In the genomic region with DNA sequence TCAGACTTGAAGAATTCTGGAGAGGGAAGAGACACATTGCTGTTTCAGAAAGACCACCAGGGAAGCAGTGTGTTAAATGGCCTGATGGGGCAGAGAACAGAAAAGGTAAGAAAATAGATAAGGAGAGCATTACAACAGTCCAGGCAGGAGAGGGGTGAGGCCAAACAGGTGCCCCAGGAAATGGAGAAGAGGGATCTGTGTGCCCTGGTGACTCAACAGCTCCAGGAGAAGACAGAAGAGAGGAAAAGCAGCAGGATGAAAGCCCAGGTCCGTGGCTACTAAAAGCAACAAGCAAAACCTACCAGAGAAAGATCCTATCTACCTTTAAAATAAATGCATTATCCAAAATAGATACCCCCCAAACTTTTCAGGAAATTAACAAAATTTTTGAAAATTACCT, we compare ENCODE assay signal across 16 cellular contexts. TPM values are rescaled to one million over a fixed set of nuclear protein-coding genes. Genes with fewer than 3 reads are reported as not detected.
A peak's percentile ranks its signal among the peaks of the same experiment; 100 is the strongest.
DNase-seq lines count a peak whose midpoint lies in the region; ATAC-seq and TF ChIP-seq lines count a peak whose summit lies in the region.
"Had no signal": no experiment of that assay in that cellular context is flagged by ENCODE, and none has a peak within 500 bp of the region (broad histone marks: within the 10 kb centered on the region; RNA-seq: fewer than 3 reads in every experiment).

No MANE protein-coding gene starts in this region.

- H3K27me3 ChIP-seq in DOHH2 (ENCODE audit: control insufficient read depth, low read length) (no peaks in the 10 kb centered on the region), testis (no peaks in the 10 kb centered on the region)
- H3K27me3 ChIP-seq: adrenal gland, right atrium auricular region had no signal

- 60 to 68% methylated on average over 1 of the region's 1 CpG for WGBS in testis, 2 donors

- no peak for TF ChIP-seq CTCF in DOHH2 (IDR thresholded peaks at IDR 0.05; ENCODE audit: low read depth, low read length, poor library complexity, severe bottlenecking)
- TF ChIP-seq CTCF in testis (IDR thresholded peaks at IDR 0.05): no peak

- H3K36me3 ChIP-seq in DOHH2 (ENCODE audit: control insufficient read depth, low read length) (no peaks in the 10 kb centered on the region; the same call in 1 of the 2 replicates), testis (ENCODE audit: low read depth, missing control alignments) (no peaks in the 10 kb centered on the region)
- H3K36me3 ChIP-seq: adrenal gland, right atrium auricular region had no signal

- H3K27ac ChIP-seq in DOHH2 (ENCODE audit: low read depth, low read length) (no peak overlapping the region), testis (peak overlapping the region; percentile 54 to 64)
- H3K27ac ChIP-seq: adrenal gland had no signal

- no peak for TF ChIP-seq POLR2A in testis (IDR thresholded peaks at IDR 0.05)

- no peaks in the 10 kb centered on the region for H3K9me2 ChIP-seq in DOHH2 (replicated peaks; ENCODE audit: control insufficient read depth, low read length)

- no peak for ATAC-seq in GM19023 (IDR thresholded peaks at IDR 0.05; ENCODE audit: unreplicated experiment)
- ATAC-seq: naive thymus-derived CD4-positive, alpha-beta T cell had no signal

- peaks cover 100% of the 10 kb centered on the region for H3K79me2 ChIP-seq in DOHH2 (ENCODE audit: control insufficient read depth, low read length)

- DNase-seq in NCI-H69 (lab: John Stamatoyannopoulos, UW): peak; percentile 8
- DNase-seq in kidney tubule cell (ENCODE audit: low spot score): peak; percentile 45
- no peak for DNase-seq in testis
- DNase-seq in stimulated activated CD4-positive, alpha-beta T cell treated with anti-CD3 and anti-CD28 coated beads, Interleukin-15, amount 100 ng/mL, for 24 hours: no peak
- no peak for DNase-seq in UCSD-AML1 (lab: John Stamatoyannopoulos, UW; ENCODE audit: unreplicated experiment)
- DNase-seq: activated CD4-positive, alpha-beta memory T cell treated with anti-CD3 and anti-CD28 coated beads for 36 hours; adrenal gland; HFFc6; hippocampal formation; islet precursor cell; naive thymus-derived CD4-positive, alpha-beta T cell; NCI-H187; T-helper 2 cell had no signal

- H3K9me3 ChIP-seq in DOHH2 (ENCODE audit: control insufficient read depth, insufficient read depth, low read length) (no peaks in the 10 kb centered on the region), testis (no peaks in the 10 kb centered on the region)
- H3K9me3 ChIP-seq: adrenal gland, right atrium auricular region had no signal

- intact Hi-C loops in testis (cut with DNase I; ENCODE audit: low total_unique reads): no loop called here

- peaks cover 74% of the 10 kb centered on the region for H3K4me1 ChIP-seq in DOHH2 (ENCODE audit: control insufficient read depth, low read length)
- peaks cover 41% of the 10 kb centered on the region for H3K4me1 ChIP-seq in testis

- no peak overlapping the region for H3K4me3 ChIP-seq in DOHH2 (ENCODE audit: low read length)
- H3K4me3 ChIP-seq in testis: no peak overlapping the region
- H3K4me3 ChIP-seq: adrenal gland, right atrium auricular region had no signal

- H3K4me2 ChIP-seq in DOHH2 (ENCODE audit: low read length): peak overlapping the region; percentile 46

- H4K20me1 ChIP-seq in DOHH2 (ENCODE audit: control insufficient read depth, insufficient read depth, low read depth, low read length): peaks cover 31% of the 10 kb centered on the region

- H3F3A ChIP-seq in DOHH2 (ENCODE audit: control insufficient read depth, insufficient read depth): peaks cover 7% of the 10 kb centered on the region

RNA-seq across cellular contexts. Expression of a gene that starts 9.2 kb away (rescaled TPM):
- 10 to 100 TPM; 64.3 to 99.3 TPM for total RNA-seq in testis
- 29.6 TPM for polyA plus RNA-seq in testis (ENCODE audit: insufficient read depth, low read depth, low replicate concordance)

Comparison
In these comparisons a context has a peak if more than half of its experiments do, and no peak if none do; other contexts are left out.
1. DNase-seq: peak in NCI-H69 (single experiment) and kidney tubule cell (single experiment); none in testis (single experiment), stimulated activated CD4-positive, alpha-beta T cell treated with anti-CD3 and anti-CD28 coated beads, Interleukin-15, amount 100 ng/mL, for 24 hours (single experiment) and UCSD-AML1 (single experiment).